19 cellular contexts compared by ENCODE assay signal in the genomic region with DNA sequence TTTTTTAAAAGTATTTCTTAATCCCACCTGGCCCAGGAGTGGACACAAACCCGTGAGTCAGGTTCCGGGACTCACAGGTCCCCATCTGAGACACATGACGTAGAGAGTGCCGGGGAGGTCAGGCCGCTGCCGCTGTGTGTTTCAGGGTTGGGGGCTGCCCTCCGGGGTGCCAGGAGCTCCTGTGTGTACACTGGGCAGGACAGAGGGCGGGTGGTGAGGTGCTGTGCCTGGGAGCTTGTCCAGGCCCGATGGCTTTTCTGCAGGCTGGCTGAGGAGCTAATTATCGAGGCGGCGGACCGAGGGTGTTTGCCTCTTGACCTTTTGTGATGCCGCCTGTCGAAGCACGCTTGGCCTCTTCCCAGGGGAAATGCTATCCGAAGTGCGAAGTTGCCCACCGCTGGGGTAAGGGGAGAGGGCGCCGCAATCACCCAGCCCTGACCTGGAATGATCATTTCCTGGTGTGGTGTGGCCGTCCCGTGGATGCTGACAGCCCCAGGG. TPM values are rescaled to one million over a fixed set of nuclear protein-coding genes. Genes with fewer than 3 reads are reported as not detected.
DNase-seq lines count a peak whose midpoint lies in the region; ATAC-seq and TF ChIP-seq lines count a peak whose summit lies in the region.
"Had no signal": no experiment of that assay in that cellular context is flagged by ENCODE, and none has a peak within 500 bp of the region (broad histone marks: within the 10 kb centered on the region; RNA-seq: fewer than 3 reads in every experiment).

No MANE protein-coding gene starts in this region.

- peak; percentile 7 for DNase-seq in NCI-H1092 treated with DMSO at 0.1 percent for 48 hours (lab: John Stamatoyannopoulos, UW)
- no peak for DNase-seq in NCI-H1092 (lab: John Stamatoyannopoulos, UW)
- DNase-seq in body of pancreas: peak in 3 of 4 donors; percentile 57 to 68 (median 58)
- no peak for DNase-seq in lower lobe of right lung
- no peak for DNase-seq in transverse colon
- DNase-seq in DMS153 treated with DMSO at 0.1 percent for 48 hours (lab: John Stamatoyannopoulos, UW; ENCODE audit: unreplicated experiment): no peak
- no peak for DNase-seq in iPS-NIHi7 (ENCODE audit: extremely low spot score)

- TF ChIP-seq CTCF in body of pancreas (IDR thresholded peaks at IDR 0.05) (no peak), lower lobe of right lung (IDR thresholded peaks at IDR 0.05) (no peak), transverse colon (IDR thresholded peaks at IDR 0.05) (no peak)

- TF ChIP-seq POLR2A in body of pancreas (IDR thresholded peaks at IDR 0.05) (no peak), transverse colon (IDR thresholded peaks at IDR 0.05) (no peak)

- H3K27ac ChIP-seq in body of pancreas (peak overlapping the region; percentile 5 to 86 (median 78)), lower lobe of right lung (peak overlapping the region; percentile 77), transverse colon (peak overlapping the region; percentile 67 to 76 (median 72))
- H3K27ac ChIP-seq: neutrophil, SJSA1 had no signal

- ATAC-seq in body of pancreas: no peak
- ATAC-seq in lower lobe of right lung: peak; percentile 30 to 68
- ATAC-seq in GM21390 (IDR thresholded peaks at IDR 0.05; ENCODE audit: unreplicated experiment): no peak
- ATAC-seq: GM12878 had no signal

- in situ Hi-C loops in transverse colon (cut with MboI; ENCODE audit: low pct_ligation_motif_present in 1 of 4, low pct_unique_long_range_greater_than_20kb in 1 of 4, low sequenced_read_pairs in 3 of 4): no loop called here

- H3K9me3 ChIP-seq in body of pancreas (no peaks in the 10 kb centered on the region), lower lobe of right lung (no peaks in the 10 kb centered on the region), transverse colon (no peaks in the 10 kb centered on the region)
- H3K9me3 ChIP-seq: BE2C, heart left ventricle, neutrophil, SJSA1 had no signal

- TF ChIP-seq EP300 in transverse colon (IDR thresholded peaks at IDR 0.05; ENCODE audit: low read depth): no peak

- no peak overlapping the region for H3K4me3 ChIP-seq in body of pancreas
- H3K4me3 ChIP-seq in lower lobe of right lung: no peak overlapping the region
- peak overlapping the region in 1 of 4 donors; percentile 51 for H3K4me3 ChIP-seq in transverse colon
- H3K4me3 ChIP-seq: GM12878, SJSA1 had no signal

- 32 to 72% methylated on average over 2 to 15 of the region's 23 CpGs for WGBS in body of pancreas, 2 donors
- WGBS in transverse colon (ENCODE audit: low coverage in 1 of 2), 2 donors: 47 to 100% methylated on average over 1 to 23 of the region's 23 CpGs

- H3K36me3 ChIP-seq in body of pancreas (replicated peaks in 1 of 2; ENCODE audit: insufficient read depth in 1 of 2, low read depth in 2 of 2) (no peaks in the 10 kb centered on the region), lower lobe of right lung (no peaks in the 10 kb centered on the region), transverse colon (no peaks in the 10 kb centered on the region)
- H3K36me3 ChIP-seq: BE2C, heart left ventricle, neutrophil, SJSA1 had no signal

- no peaks in the 10 kb centered on the region for H3K27me3 ChIP-seq in body of pancreas
- no peaks in the 10 kb centered on the region for H3K27me3 ChIP-seq in lower lobe of right lung (ENCODE audit: low read depth)
- no peaks in the 10 kb centered on the region for H3K27me3 ChIP-seq in transverse colon
- H3K27me3 ChIP-seq: SJSA1 had no signal

- H3K4me1 ChIP-seq in body of pancreas (peaks cover 28% of the 10 kb centered on the region), lower lobe of right lung (peaks cover 26% of the 10 kb centered on the region), transverse colon (peaks cover 36 to 59% (median 49%) of the 10 kb centered on the region in 4 donors)
- H3K4me1 ChIP-seq: BE2C had no signal

- intact Hi-C loops in body of pancreas (cut with DNase I) (loop anchor here (5.0 to 10.0 kb wide), 2 partner anchors 163 to 395 kb away; a partner anchor contains a TSS), lower lobe of right lung (cut with DNase I) (no loop called here), transverse colon (cut with DNase I; ENCODE audit: low total_unique reads) (no loop called here)

RNA-seq across cellular contexts. Expression of a gene that starts 42.1 kb away (rescaled TPM):
- total RNA-seq in body of pancreas (not detected), lower lobe of right lung (not detected), transverse colon (not detected)
- total RNA-seq: activated CD4-positive, alpha-beta memory T cell treated with anti-CD3 and anti-CD28 coated beads, Interleukin-2, amount 10 ng/mL, durations not matched to agents 7 days and 5 days; activated naive CD4-positive, alpha-beta T cell treated with anti-CD3 and anti-CD28 coated beads for 36 hours; astrocyte; GM12878; H9; heart left ventricle; SJSA1; T-helper 2 cell treated with Interferon-gamma antibody and Interleukin-4, amounts not matched to agents 100 ng/mL and 5 ng/mL, for 36 hours; WTC11 had no signal

Comparison
In these comparisons a context has a peak if more than half of its experiments do, and no peak if none do; other contexts are left out.
1. DNase-seq: peak in NCI-H1092 treated with DMSO at 0.1 percent for 48 hours (single experiment) and body of pancreas (3 of 4); none in NCI-H1092 (single experiment), lower lobe of right lung (single experiment), transverse colon (single experiment), DMS153 treated with DMSO at 0.1 percent for 48 hours (single experiment) and iPS-NIHi7 (single experiment).
2. ATAC-seq: peak in lower lobe of right lung (2 of 2); none in body of pancreas (single experiment) and GM21390 (single experiment).
3. Peak in every context shown above with its lines, with median percentiles within 50 percentile points of each other: H3K27ac ChIP-seq.